In the genomic region with DNA sequence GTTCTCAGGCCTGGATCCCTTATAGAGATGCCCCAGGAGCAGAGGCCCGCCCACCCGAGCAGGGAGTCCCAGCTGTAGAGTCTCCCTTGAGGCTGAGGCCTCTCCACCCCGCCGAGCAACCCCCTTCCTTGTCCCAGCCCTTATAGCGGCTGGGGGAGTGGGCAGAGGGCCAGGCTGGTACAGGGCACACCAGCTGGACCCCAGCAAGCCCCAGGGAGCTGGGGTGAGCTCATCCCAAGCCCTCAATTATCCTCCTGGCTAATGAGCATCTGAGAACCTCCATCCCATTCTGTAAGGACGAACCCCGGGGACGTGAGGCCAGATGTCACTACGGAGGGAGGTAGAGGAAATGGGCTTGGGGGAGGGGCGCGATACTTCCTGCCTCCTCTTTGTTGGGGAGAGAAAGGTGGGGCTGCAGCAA, we compare ENCODE assay signal across 1 cellular context.
TF ChIP-seq lines count a peak whose summit lies in the region.

No MANE protein-coding gene starts in this region.

TF ChIP-seq in IMR-90, 13 proteins besides CTCF, POLR2A, EP300 and RAD21 (continued from another document):
- TF ChIP-seq, protein P1, sequence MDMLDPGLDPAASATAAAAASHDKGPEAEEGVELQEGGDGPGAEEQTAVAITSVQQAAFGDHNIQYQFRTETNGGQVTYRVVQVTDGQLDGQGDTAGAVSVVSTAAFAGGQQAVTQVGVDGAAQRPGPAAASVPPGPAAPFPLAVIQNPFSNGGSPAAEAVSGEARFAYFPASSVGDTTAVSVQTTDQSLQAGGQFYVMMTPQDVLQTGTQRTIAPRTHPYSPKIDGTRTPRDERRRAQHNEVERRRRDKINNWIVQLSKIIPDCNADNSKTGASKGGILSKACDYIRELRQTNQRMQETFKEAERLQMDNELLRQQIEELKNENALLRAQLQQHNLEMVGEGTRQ (IDR thresholded peaks at IDR 0.05; ENCODE audit: low read depth, low read length), result no peak
- TF ChIP-seq NFE2L2 (IDR thresholded peaks at IDR 0.05; ENCODE audit: low read depth, low read length), result no peak
- no peak for TF ChIP-seq CEBPB (IDR thresholded peaks at IDR 0.05; ENCODE audit: low read depth, low read length)
- TF ChIP-seq MAZ (IDR thresholded peaks at IDR 0.05; ENCODE audit: borderline replicate concordance, low read depth, low read length), result no peak
- no peak for TF ChIP-seq RFX5 (IDR thresholded peaks at IDR 0.05; ENCODE audit: low read depth, low read length)
